18 cellular contexts compared by ENCODE assay signal in the genomic region with DNA sequence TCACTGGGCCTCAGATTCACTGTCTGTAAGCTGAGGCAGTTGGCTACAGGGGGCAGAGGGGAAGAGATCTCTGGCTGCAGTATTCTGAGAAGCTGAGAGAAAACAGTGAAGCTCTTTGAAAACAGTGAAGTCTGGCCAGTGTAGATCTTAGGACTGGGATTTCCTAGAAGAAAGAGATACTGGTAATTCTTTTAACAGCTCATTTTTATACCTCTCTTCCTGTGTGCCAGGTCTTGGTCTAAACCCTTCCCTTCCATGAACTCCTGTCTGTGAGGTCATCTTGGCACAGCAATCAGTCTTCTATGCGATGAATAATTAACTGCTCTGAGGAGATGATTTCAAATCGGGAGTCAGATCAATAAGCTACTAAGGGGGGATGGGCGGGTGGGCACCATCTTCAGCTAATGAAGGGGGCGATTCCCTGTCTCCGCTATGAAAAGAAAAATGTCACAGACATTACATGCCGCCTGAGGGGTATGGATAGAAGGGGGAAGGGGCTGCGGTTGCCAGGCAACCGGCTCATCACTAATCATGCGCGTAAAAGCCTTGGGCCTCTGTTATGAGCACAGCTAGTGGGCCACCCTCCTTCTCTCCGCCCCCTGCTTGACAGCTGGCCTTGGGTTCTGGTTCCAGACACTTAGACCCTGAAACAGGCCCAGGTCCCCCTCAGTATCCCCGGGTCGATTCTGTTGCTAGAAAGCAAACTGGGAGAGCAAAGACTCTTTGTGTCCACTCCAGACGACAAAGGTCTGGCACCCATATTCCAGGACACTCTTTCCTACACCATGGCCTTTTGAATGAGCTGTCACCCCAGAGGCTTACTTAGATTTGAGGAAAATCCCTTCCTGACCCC.
DNase-seq lines count a peak whose midpoint lies in the region; ATAC-seq and TF ChIP-seq lines count a peak whose summit lies in the region.
"Had no signal": no experiment of that assay in that cellular context is flagged by ENCODE, and none has a peak within 500 bp of the region (broad histone marks: within the 10 kb centered on the region; RNA-seq: fewer than 3 reads in every experiment).

No MANE protein-coding gene starts in this region.

- no peak for DNase-seq in Calu3
- no peak for DNase-seq in DND-41
- DNase-seq in activated effector memory CD4-positive, alpha-beta T cell treated with Interleukin-2 at 50 U/mL for 16 hours: no peak
- DNase-seq in trophoblast cell: no peak
- DNase-seq in midbrain (lab: John Stamatoyannopoulos, UW): no peak
- DNase-seq: activated T-cell treated with anti-CD3 and anti-CD28 coated beads, Interleukin-2, amount 50 U/mL, for 1 hour; effector CD4-positive, alpha-beta T cell; HFFc6; islet precursor cell; stimulated activated naive CD4-positive, alpha-beta T cell treated with Interleukin-2 at 50 U/mL for 16 hours; upper lobe of right lung had no signal

- H3K14ac ChIP-seq in trophoblast cell (ENCODE audit: low read length): no peak overlapping the region

- no peak overlapping the region for H2AFZ ChIP-seq in DND-41 (ENCODE audit: low read depth, low read length)
- no peak overlapping the region for H2AFZ ChIP-seq in trophoblast cell (ENCODE audit: insufficient read depth, low read length, poor library complexity)
- H2AFZ ChIP-seq: parathyroid adenoma had no signal

- H4K8ac ChIP-seq in trophoblast cell (ENCODE audit: low read depth, low read length): no peak overlapping the region

- H3K36me3 ChIP-seq in DND-41 (ENCODE audit: insufficient read depth, low read length) (no peaks in the 10 kb centered on the region), trophoblast cell (ENCODE audit: control insufficient read depth in 1 of 2, insufficient read depth in 2 of 2, low read length in 2 of 2) (no peaks in the 10 kb centered on the region)
- H3K36me3 ChIP-seq: SJSA1, upper lobe of right lung had no signal

- CTCF ChIA-PET in Calu3 (lab: Charles Lee): no interaction called here

- H3K9me3 ChIP-seq in DND-41 (ENCODE audit: insufficient read depth, low read length, severe bottlenecking) (no peaks in the 10 kb centered on the region), trophoblast cell (ENCODE audit: insufficient read depth, low read depth, low read length) (peaks cover 2% of the 10 kb centered on the region)
- H3K9me3 ChIP-seq: SJSA1, upper lobe of right lung had no signal

- H3K27me3 Mint-ChIP-seq in Calu3 (ENCODE audit: unreplicated experiment) (peaks cover 10% of the 10 kb centered on the region), nephron (ENCODE audit: low read depth) (peaks cover 13% of the 10 kb centered on the region)
- peaks cover 17% of the 10 kb centered on the region for H3K27me3 Mint-ChIP-seq in stimulated activated memory B cell treated with anti-CD40 and anti-IgM and Interleukin-4, amounts not matched to agents 10 μg/mL and 1 μg/mL and 100 μg/mL, for 72 hours

- H3K27ac ChIP-seq in DND-41 (ENCODE audit: low read length): no peak overlapping the region
- peak overlapping the region; percentile 57 for H3K27ac ChIP-seq in VCaP
- no peak overlapping the region for H3K27ac ChIP-seq in trophoblast cell (ENCODE audit: low read depth, low read length)
- H3K27ac ChIP-seq: parathyroid adenoma, SJSA1, upper lobe of right lung had no signal

- no peaks in the 10 kb centered on the region for H3K36me3 Mint-ChIP-seq in Calu3 (ENCODE audit: insufficient read depth, unreplicated experiment)
- no peaks in the 10 kb centered on the region for H3K36me3 Mint-ChIP-seq in nephron (ENCODE audit: low read depth)
- H3K36me3 Mint-ChIP-seq in stimulated activated memory B cell treated with anti-CD40 and anti-IgM and Interleukin-4, amounts not matched to agents 10 μg/mL and 1 μg/mL and 100 μg/mL, for 72 hours: no peaks in the 10 kb centered on the region
- H3K36me3 Mint-ChIP-seq: activated naive CD8-positive, alpha-beta T cell had no signal

- no peak overlapping the region for H2BK12ac ChIP-seq in trophoblast cell (ENCODE audit: low read length)

- H3K4me3 Mint-ChIP-seq in Calu3 (ENCODE audit: low read depth, unreplicated experiment) (no peak overlapping the region), nephron (no peak overlapping the region)
- no peak overlapping the region for H3K4me3 Mint-ChIP-seq in stimulated activated memory B cell treated with anti-CD40 and anti-IgM and Interleukin-4, amounts not matched to agents 10 μg/mL and 1 μg/mL and 100 μg/mL, for 72 hours
- H3K4me3 Mint-ChIP-seq: activated naive CD8-positive, alpha-beta T cell; B cell; HFFc6 had no signal

- no CpG with 5 or more reads among the region's 14 CpGs for WGBS in trophoblast cell (ENCODE audit: extremely low coverage, insufficient coverage, insufficient read length)

- H3K18ac ChIP-seq in trophoblast cell (ENCODE audit: low read length): no peak overlapping the region

- intact Hi-C loops in Calu3 (cut with micrococcal nuclease; ENCODE audit: unreplicated experiment): no loop called here

- no peak for TF ChIP-seq CTCF in Calu3 (IDR thresholded peaks at IDR 0.05; ENCODE audit: unreplicated experiment)
- TF ChIP-seq CTCF in DND-41 (IDR thresholded peaks at IDR 0.05; ENCODE audit: borderline replicate concordance, extremely low read depth, low read length, poor library complexity, severe bottlenecking): no peak
- no peak for TF ChIP-seq CTCF in VCaP (conservative IDR thresholded peaks at IDR 0.05)
- no peak for TF ChIP-seq CTCF in nephron (IDR thresholded peaks at IDR 0.05; ENCODE audit: unreplicated experiment in 3 of 3)

- H3K4me3 ChIP-seq in DND-41 (ENCODE audit: low read depth in 1 of 2, low read length in 2 of 2) (no peak overlapping the region), trophoblast cell (ENCODE audit: low read depth, low read length) (no peak overlapping the region)
- H3K4me3 ChIP-seq: SJSA1, upper lobe of right lung had no signal

- H3K27me3 ChIP-seq in DND-41 (ENCODE audit: insufficient read depth, low read length, poor library complexity): no peaks in the 10 kb centered on the region
- no peaks in the 10 kb centered on the region for H3K27me3 ChIP-seq in trophoblast cell (ENCODE audit: insufficient read depth, low read length)
- H3K27me3 ChIP-seq: SJSA1, upper lobe of right lung had no signal

- no peak overlapping the region for H2BK5ac ChIP-seq in trophoblast cell (ENCODE audit: low read depth, low read length, poor library complexity)

- H3K4ac ChIP-seq in trophoblast cell (ENCODE audit: low read depth, low read length): no peak overlapping the region

- no peaks in the 10 kb centered on the region for H3K79me1 ChIP-seq in trophoblast cell (ENCODE audit: low read length)

- peaks cover 18% of the 10 kb centered on the region for H3K4me1 Mint-ChIP-seq in Calu3 (ENCODE audit: low read depth, unreplicated experiment)
- peaks cover 17% of the 10 kb centered on the region for H3K4me1 Mint-ChIP-seq in nephron
- peaks cover 14% of the 10 kb centered on the region for H3K4me1 Mint-ChIP-seq in stimulated activated memory B cell treated with anti-CD40 and anti-IgM and Interleukin-4, amounts not matched to agents 10 μg/mL and 1 μg/mL and 100 μg/mL, for 72 hours

- BruUV-seq in Calu3 (replicated peaks; lab: Mats Ljungman, UMichigan): no TSS peak

- no peaks in the 10 kb centered on the region for H4K20me1 ChIP-seq in DND-41 (ENCODE audit: insufficient read depth, low read length)

- no peaks in the 10 kb centered on the region for H3K79me2 ChIP-seq in DND-41 (ENCODE audit: insufficient read depth, low read length)
- no peaks in the 10 kb centered on the region for H3K79me2 ChIP-seq in trophoblast cell (ENCODE audit: control insufficient read depth, insufficient read depth, low read length, poor library complexity)
- H3K79me2 ChIP-seq: parathyroid adenoma had no signal

- no peak overlapping the region for H2AK5ac ChIP-seq in trophoblast cell (ENCODE audit: low read length)

- no peak overlapping the region for H2BK120ac ChIP-seq in trophoblast cell (ENCODE audit: insufficient read depth, low read length, poor library complexity)

- H4K91ac ChIP-seq in trophoblast cell (ENCODE audit: low read depth, low read length): no peak overlapping the region

- no peak overlapping the region for H3K9ac ChIP-seq in DND-41 (ENCODE audit: low read depth, low read length)
- no peak overlapping the region for H3K9ac ChIP-seq in trophoblast cell (ENCODE audit: low read length)
- H3K9ac ChIP-seq: parathyroid adenoma had no signal

- H3K27ac Mint-ChIP-seq in Calu3 (ENCODE audit: unreplicated experiment) (peak overlapping the region; percentile 5), nephron (peak overlapping the region; percentile 16 to 87 (median 84))
- H3K27ac Mint-ChIP-seq in stimulated activated memory B cell treated with anti-CD40 and anti-IgM and Interleukin-4, amounts not matched to agents 10 μg/mL and 1 μg/mL and 100 μg/mL, for 72 hours: no peak overlapping the region
- H3K27ac Mint-ChIP-seq: activated naive CD8-positive, alpha-beta T cell; B cell; HFFc6 had no signal

- H4K12ac ChIP-seq in trophoblast cell (ENCODE audit: low read depth, low read length): no peak overlapping the region

- no peak overlapping the region for H3K23ac ChIP-seq in trophoblast cell (ENCODE audit: low read length)

- H3K4me1 ChIP-seq in DND-41 (ENCODE audit: insufficient read depth, low read length) (peaks cover 3% of the 10 kb centered on the region; the same call in 1 of the 2 replicates), trophoblast cell (ENCODE audit: control insufficient read depth in 1 of 2, insufficient read depth in 2 of 2, low read length in 2 of 2) (no peaks in the 10 kb centered on the region)
- H3K4me1 ChIP-seq: SJSA1, upper lobe of right lung had no signal

- H3K9me3 Mint-ChIP-seq in Calu3 (ENCODE audit: low read depth, unreplicated experiment) (no peaks in the 10 kb centered on the region), nephron (no peaks in the 10 kb centered on the region)
- H3K9me3 Mint-ChIP-seq in stimulated activated memory B cell treated with anti-CD40 and anti-IgM and Interleukin-4, amounts not matched to agents 10 μg/mL and 1 μg/mL and 100 μg/mL, for 72 hours: no peaks in the 10 kb centered on the region
- H3K9me3 Mint-ChIP-seq: HFFc6 had no signal

- ATAC-seq in DND-41 (ENCODE audit: insufficient read depth, low read depth): peak; percentile 31; the same call in 2 of the 3 replicates
- ATAC-seq in stimulated activated memory B cell treated with anti-CD40 and anti-IgM and Interleukin-4, amounts not matched to agents 10 μg/mL and 1 μg/mL and 100 μg/mL, for 72 hours: no peak

- H3K4me2 ChIP-seq in DND-41 (ENCODE audit: insufficient read depth, low read length) (no peak overlapping the region), trophoblast cell (ENCODE audit: low read length) (no peak overlapping the region)
